In the genomic region with DNA sequence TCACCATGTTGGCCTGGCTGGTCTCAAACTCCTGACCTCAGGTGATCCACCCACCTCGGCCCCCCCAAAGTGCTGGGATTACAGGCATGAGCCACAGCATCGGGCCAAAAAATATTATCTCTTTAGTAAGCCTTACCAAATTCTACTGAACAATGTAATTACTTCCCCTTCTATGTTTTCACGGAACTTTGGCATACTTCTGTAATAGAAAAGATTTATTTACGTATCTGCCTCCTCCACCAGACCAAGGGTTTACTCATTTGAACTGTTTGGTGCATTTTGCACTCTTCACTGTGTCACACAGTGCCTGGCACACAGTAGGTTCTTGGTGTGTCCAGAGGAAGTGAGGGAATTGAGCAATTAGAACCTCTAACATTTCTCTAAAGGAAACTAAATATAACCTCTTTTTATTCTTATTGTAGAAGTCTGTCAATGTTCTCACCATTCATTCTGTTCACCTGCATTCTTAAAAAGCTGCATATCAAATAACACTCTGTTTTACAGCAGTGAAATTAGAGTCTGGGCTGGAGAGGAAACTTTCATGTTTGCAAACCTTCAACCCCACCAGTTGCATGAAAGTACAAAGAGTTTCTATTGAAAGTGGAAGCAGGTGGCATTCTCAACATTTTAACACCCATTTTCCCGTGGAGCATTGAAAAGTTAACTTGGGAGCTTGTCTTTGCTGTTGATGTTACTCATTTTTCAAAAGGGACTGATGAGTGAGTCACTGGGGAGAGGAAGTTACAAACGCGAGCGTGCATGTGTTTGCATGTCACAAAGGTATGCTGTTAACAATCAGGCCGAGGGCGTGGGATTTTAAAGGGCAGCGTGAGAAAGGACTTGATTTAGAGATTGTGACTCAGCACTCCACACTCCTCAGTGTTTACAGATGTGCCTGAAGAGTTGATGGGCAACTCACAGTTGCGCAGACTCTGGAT, we compare ENCODE assay signal across 10 cellular contexts.
A peak's percentile ranks its signal among the peaks of the same experiment; 100 is the strongest.
DNase-seq lines count a peak whose midpoint lies in the region; ATAC-seq, FAIRE-seq and TF ChIP-seq lines count a peak whose summit lies in the region.
"Had no signal": no experiment of that assay in that cellular context is flagged by ENCODE, and none has a peak within 500 bp of the region (broad histone marks: within the 10 kb centered on the region; RNA-seq: fewer than 3 reads in every experiment).

No MANE protein-coding gene starts in this region.

- TF ChIP-seq CTCF in SK-N-SH (IDR thresholded peaks at IDR 0.05): no peak
- TF ChIP-seq CTCF in RWPE2 (IDR thresholded peaks at IDR 0.05; ENCODE audit: poor library complexity, severe bottlenecking): no peak
- no peak for TF ChIP-seq CTCF in right atrium auricular region (IDR thresholded peaks at IDR 0.05)

- CTCF ChIA-PET in SK-N-SH (lab: Yijun Ruan, JAX): interaction anchor here (0.7 kb wide), 1 partner anchor 35 kb away, joined by 3 read pairs; no protein-coding TSS in a partner anchor

- peaks cover 3% of the 10 kb centered on the region for H3F3A ChIP-seq in SK-N-SH (replicated peaks; ENCODE audit: insufficient read depth)

- peak; percentile 61 for FAIRE-seq in urothelium cell line (lab: Jason Lieb, UNC)

- H3K9me2 ChIP-seq in SK-N-SH: no peaks in the 10 kb centered on the region

- H3K36me3 ChIP-seq in SK-N-SH (replicated peaks in 1 of 2; ENCODE audit: control insufficient read depth in 1 of 2, insufficient read depth in 2 of 2, low read length in 1 of 2) (no peaks in the 10 kb centered on the region), RWPE2 (ENCODE audit: low read depth) (no peaks in the 10 kb centered on the region), right atrium auricular region (no peaks in the 10 kb centered on the region)
- H3K36me3 ChIP-seq: neutrophil had no signal

- H3K9me3 ChIP-seq in SK-N-SH (no peaks in the 10 kb centered on the region), RWPE2 (ENCODE audit: severe bottlenecking) (no peaks in the 10 kb centered on the region), right atrium auricular region (no peaks in the 10 kb centered on the region)
- H3K9me3 ChIP-seq: neutrophil had no signal

- H3K4me2 ChIP-seq in SK-N-SH: no peak overlapping the region; the same call in 1 of the 2 replicates

- no peaks in the 10 kb centered on the region for H3K79me2 ChIP-seq in SK-N-SH (ENCODE audit: insufficient read depth)

- no peak overlapping the region for H2AFZ ChIP-seq in SK-N-SH (ENCODE audit: low read depth)

- TF ChIP-seq RAD21 in SK-N-SH (IDR thresholded peaks at IDR 0.05; ENCODE audit: low read length): no peak

- no peak for DNase-seq in SK-N-SH
- DNase-seq in RWPE2 (ENCODE audit: low spot score): peak; percentile 95
- peak; percentile 44 for DNase-seq in foreskin melanocyte
- DNase-seq in urothelium cell line (ENCODE audit: low spot score): peak; percentile 65
- DNase-seq in left lobe of liver (ENCODE audit: low spot score): no peak
- no peak for DNase-seq in right atrium auricular region (ENCODE audit: low spot score)
- DNase-seq: activated T-cell treated with anti-CD3 and anti-CD28 coated beads, Interleukin-2, amount 50 U/mL, for 48 hours had no signal

- 12% methylated on average over 12 of the region's 12 CpGs for WGBS in SK-N-SH (ENCODE audit: low lambda C conversion rate)

- H3K4me1 ChIP-seq in SK-N-SH (ENCODE audit: control insufficient read depth in 1 of 2, insufficient read depth in 2 of 2, low read depth in 1 of 2, low read length in 1 of 2) (no peaks in the 10 kb centered on the region), RWPE2 (ENCODE audit: insufficient read depth, poor library complexity, severe bottlenecking) (peaks cover 25% of the 10 kb centered on the region), right atrium auricular region (no peaks in the 10 kb centered on the region)

- H4K20me1 ChIP-seq in SK-N-SH (ENCODE audit: insufficient read depth): no peaks in the 10 kb centered on the region

- ATAC-seq in SK-N-SH treated with all-trans-retinoic acid at 6 μM for 48 hours (no peak), RWPE2 (ENCODE audit: low read depth) (peak; percentile 93), GM18520 (IDR thresholded peaks at IDR 0.05; ENCODE audit: unreplicated experiment) (no peak), left lobe of liver (no peak)

- H3K27ac ChIP-seq in SK-N-SH (ENCODE audit: low read depth in 2 of 2, low read length in 1 of 2) (peak overlapping the region in 1 of 2 experiments; percentile 75; a peak in 1 of 4 replicates), RWPE2 (ENCODE audit: poor library complexity, severe bottlenecking) (peak overlapping the region; percentile 82), right atrium auricular region (no peak overlapping the region)
- H3K27ac ChIP-seq: neutrophil had no signal

- H3K27me3 ChIP-seq in SK-N-SH (ENCODE audit: insufficient read depth): no peaks in the 10 kb centered on the region
- no peaks in the 10 kb centered on the region for H3K27me3 ChIP-seq in RWPE2 (ENCODE audit: insufficient read depth, poor library complexity, severe bottlenecking)
- H3K27me3 ChIP-seq in right atrium auricular region: no peaks in the 10 kb centered on the region
- H3K27me3 ChIP-seq: neutrophil had no signal

- POLR2A ChIA-PET in SK-N-SH (lab: Yijun Ruan, JAX): no interaction called here

- H3K4me3 ChIP-seq in SK-N-SH (ENCODE audit: low read depth in 2 of 2, low read length in 1 of 2) (no peak overlapping the region), RWPE2 (ENCODE audit: severe bottlenecking) (no peak overlapping the region), right atrium auricular region (no peak overlapping the region)

- no peak for TF ChIP-seq EP300 in SK-N-SH (IDR thresholded peaks at IDR 0.05; ENCODE audit: borderline replicate concordance in 1 of 2, low read depth in 1 of 2, low read length in 1 of 2)

- no peak overlapping the region for H3K9ac ChIP-seq in SK-N-SH

TF ChIP-seq in SK-N-SH, 30 proteins besides CTCF, POLR2A, EP300 and RAD21 (continues in another document):
- TF ChIP-seq REST (IDR thresholded peaks at IDR 0.05; ENCODE audit: low read depth, low read length): no peak
- peak; percentile 12; the same call in 1 of the 2 replicates for TF ChIP-seq TCF12 (IDR thresholded peaks at IDR 0.05)
- TF ChIP-seq RFX5 (IDR thresholded peaks at IDR 0.05; ENCODE audit: low read length): no peak
- TF ChIP-seq FOSL2 (IDR thresholded peaks at IDR 0.05; ENCODE audit: borderline replicate concordance, low read depth): no peak
- no peak for TF ChIP-seq NFIC (IDR thresholded peaks at IDR 0.05; ENCODE audit: borderline replicate concordance)
- no peak for TF ChIP-seq SMC3 (IDR thresholded peaks at IDR 0.05; ENCODE audit: low read depth, low read length)

TF ChIP-seq in SK-N-SH treated with all-trans-retinoic acid at 6 μM for 48 hours, 23 proteins besides CTCF, POLR2A, EP300 and RAD21:
- TF ChIP-seq ZC3H10 (CRISPR knock-in tag; IDR thresholded peaks at IDR 0.05) (no peak), POU6F1 (CRISPR knock-in tag; IDR thresholded peaks at IDR 0.05; ENCODE audit: borderline replicate concordance, low read depth) (no peak), ZFP3 (CRISPR knock-in tag; IDR thresholded peaks at IDR 0.05) (no peak), OSR1 (CRISPR knock-in tag; IDR thresholded peaks at IDR 0.05) (no peak), ZNF70 (CRISPR knock-in tag; IDR thresholded peaks at IDR 0.05) (no peak), GLIS3 (CRISPR knock-in tag; IDR thresholded peaks at IDR 0.05) (no peak), SNAI2 (CRISPR knock-in tag; IDR thresholded peaks at IDR 0.05) (no peak), TOX (CRISPR knock-in tag; IDR thresholded peaks at IDR 0.05; ENCODE audit: borderline replicate concordance) (no peak), ZNF565 (CRISPR knock-in tag; conservative IDR thresholded peaks at IDR 0.05; ENCODE audit: low read depth) (no peak), ARNTL (CRISPR knock-in tag; IDR thresholded peaks at IDR 0.05; ENCODE audit: borderline replicate concordance, low read depth) (no peak), PPARA (CRISPR knock-in tag; IDR thresholded peaks at IDR 0.05; ENCODE audit: borderline replicate concordance) (no peak)
- TF ChIP-seq, protein P1, sequence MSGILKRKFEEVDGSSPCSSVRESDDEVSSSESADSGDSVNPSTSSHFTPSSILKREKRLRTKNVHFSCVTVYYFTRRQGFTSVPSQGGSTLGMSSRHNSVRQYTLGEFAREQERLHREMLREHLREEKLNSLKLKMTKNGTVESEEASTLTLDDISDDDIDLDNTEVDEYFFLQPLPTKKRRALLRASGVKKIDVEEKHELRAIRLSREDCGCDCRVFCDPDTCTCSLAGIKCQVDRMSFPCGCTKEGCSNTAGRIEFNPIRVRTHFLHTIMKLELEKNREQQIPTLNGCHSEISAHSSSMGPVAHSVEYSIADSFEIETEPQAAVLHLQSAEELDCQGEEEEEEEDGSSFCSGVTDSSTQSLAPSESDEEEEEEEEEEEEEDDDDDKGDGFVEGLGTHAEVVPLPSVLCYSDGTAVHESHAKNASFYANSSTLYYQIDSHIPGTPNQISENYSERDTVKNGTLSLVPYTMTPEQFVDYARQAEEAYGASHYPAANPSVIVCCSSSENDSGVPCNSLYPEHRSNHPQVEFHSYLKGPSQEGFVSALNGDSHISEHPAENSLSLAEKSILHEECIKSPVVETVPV (CRISPR knock-in tag; IDR thresholded peaks at IDR 0.05): no peak
TF ChIP-seq in SK-N-SH treated with all-trans-retinoic acid at 6 μM for 48 hours: peak in this region for 0.

Comparison
In these comparisons a context has a peak if more than half of its experiments do, and no peak if none do; other contexts are left out.
1. DNase-seq: peak in RWPE2 (single experiment), foreskin melanocyte (single experiment) and urothelium cell line (single experiment); none in SK-N-SH (single experiment), left lobe of liver (single experiment) and right atrium auricular region (single experiment).